1 cellular context compared by ENCODE assay signal in the genomic region with DNA sequence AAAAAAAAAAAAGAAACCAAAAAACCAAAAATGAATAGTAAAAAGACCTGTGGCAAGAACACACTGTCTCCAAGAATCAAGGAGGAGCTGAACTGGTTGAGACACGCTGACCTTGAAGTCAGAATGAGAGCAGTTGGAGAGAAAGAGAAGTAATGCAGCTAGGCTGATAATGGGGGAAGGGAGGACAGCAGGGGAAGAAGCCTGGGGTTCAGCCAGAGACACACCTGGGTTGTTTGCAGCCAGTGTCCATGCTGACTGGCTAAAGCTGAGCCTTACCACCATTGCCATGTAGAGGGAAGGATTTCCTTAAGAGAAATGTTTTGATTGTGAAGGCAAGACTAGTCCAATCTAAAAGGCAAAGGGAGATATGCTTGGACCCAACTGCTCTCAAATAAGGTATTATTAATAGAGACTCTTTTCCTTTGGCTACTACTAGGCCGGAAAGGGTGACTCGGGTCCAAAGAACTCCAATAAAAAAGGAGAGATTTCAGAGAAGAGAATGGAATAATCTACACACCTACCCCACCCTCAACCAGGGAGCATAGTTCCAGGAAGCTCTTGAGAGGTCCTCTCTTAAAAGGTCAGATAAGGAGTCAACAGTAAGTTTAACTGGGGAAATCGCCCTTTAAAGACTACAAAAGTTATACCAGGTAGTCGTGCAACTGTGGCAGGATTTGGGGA.
A peak's percentile ranks its signal among the peaks of the same experiment; 100 is the strongest.
TF ChIP-seq lines count a peak whose summit lies in the region.

No MANE protein-coding gene starts in this region.

TF ChIP-seq in K562, 482 proteins besides CTCF, POLR2A, EP300 and RAD21 (continued from another document):
- TF ChIP-seq REST (CRISPR knock-in tag; IDR thresholded peaks at IDR 0.05; ENCODE audit: low read depth) (no peak), PBX2 (CRISPR knock-in tag; IDR thresholded peaks at IDR 0.05; ENCODE audit: low read depth) (no peak), PBX2 (tag; conservative IDR thresholded peaks at IDR 0.05; ENCODE audit: low read depth) (no peak), SMC3 (conservative IDR thresholded peaks at IDR 0.05; ENCODE audit: insufficient read depth, low read depth, low read length) (no peak), ZNF175 (CRISPR knock-in tag; IDR thresholded peaks at IDR 0.05; ENCODE audit: low read depth) (no peak), ZBTB49 (CRISPR knock-in tag; IDR thresholded peaks at IDR 0.05; ENCODE audit: borderline replicate concordance) (no peak), MBD2 (IDR thresholded peaks at IDR 0.05; ENCODE audit: borderline replicate concordance, low read depth) (no peak), RCOR1 (IDR thresholded peaks at IDR 0.05; ENCODE audit: borderline replicate concordance in 1 of 2, low read depth in 2 of 2, low read length in 2 of 2) (0 out of 4 replicates have a peak, but pooled peaks of 1 of the 2 experiments have one; percentile 31), SMARCA5 (IDR thresholded peaks at IDR 0.05) (no peak), CBX3 (IDR thresholded peaks at IDR 0.05; ENCODE audit: borderline replicate concordance in 1 of 2, low read length in 2 of 2) (no peak), NR2C2 (CRISPR knock-in tag; IDR thresholded peaks at IDR 0.05) (no peak), NR2C2 (tag; IDR thresholded peaks at IDR 0.05) (peak; percentile 34; the same call in 1 of the 2 replicates), RHOXF2B (CRISPR knock-in tag; conservative IDR thresholded peaks at IDR 0.05) (no peak), ARHGAP35 (IDR thresholded peaks at IDR 0.05; ENCODE audit: partially characterized antibody) (no peak), YY1 (IDR thresholded peaks at IDR 0.05; ENCODE audit: borderline replicate concordance in 1 of 3, control insufficient read depth in 1 of 3, extremely low read depth in 1 of 3, insufficient read depth in 3 of 3, insufficient read length in 1 of 3, insufficient replicate concordance in 2 of 3, low read depth in 1 of 3, low read length in 2 of 3) (no peak), KHSRP (IDR thresholded peaks at IDR 0.05) (no peak)
- TF ChIP-seq, protein P1, sequence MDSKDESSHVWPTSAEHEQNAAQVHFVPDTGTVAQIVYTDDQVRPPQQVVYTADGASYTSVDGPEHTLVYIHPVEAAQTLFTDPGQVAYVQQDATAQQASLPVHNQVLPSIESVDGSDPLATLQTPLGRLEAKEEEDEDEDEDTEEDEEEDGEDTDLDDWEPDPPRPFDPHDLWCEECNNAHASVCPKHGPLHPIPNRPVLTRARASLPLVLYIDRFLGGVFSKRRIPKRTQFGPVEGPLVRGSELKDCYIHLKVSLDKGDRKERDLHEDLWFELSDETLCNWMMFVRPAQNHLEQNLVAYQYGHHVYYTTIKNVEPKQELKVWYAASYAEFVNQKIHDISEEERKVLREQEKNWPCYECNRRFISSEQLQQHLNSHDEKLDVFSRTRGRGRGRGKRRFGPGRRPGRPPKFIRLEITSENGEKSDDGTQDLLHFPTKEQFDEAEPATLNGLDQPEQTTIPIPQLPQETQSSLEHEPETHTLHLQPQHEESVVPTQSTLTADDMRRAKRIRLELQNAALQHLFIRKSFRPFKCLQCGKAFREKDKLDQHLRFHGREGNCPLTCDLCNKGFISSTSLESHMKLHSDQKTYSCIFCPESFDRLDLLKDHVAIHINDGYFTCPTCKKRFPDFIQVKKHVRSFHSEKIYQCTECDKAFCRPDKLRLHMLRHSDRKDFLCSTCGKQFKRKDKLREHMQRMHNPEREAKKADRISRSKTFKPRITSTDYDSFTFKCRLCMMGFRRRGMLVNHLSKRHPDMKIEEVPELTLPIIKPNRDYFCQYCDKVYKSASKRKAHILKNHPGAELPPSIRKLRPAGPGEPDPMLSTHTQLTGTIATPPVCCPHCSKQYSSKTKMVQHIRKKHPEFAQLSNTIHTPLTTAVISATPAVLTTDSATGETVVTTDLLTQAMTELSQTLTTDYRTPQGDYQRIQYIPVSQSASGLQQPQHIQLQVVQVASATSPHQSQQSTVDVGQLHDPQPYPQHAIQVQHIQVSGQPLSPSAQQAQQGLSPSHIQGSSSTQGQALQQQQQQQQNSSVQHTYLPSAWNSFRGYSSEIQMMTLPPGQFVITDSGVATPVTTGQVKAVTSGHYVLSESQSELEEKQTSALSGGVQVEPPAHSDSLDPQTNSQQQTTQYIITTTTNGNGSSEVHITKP (IDR thresholded peaks at IDR 0.05; ENCODE audit: partially characterized antibody) = peak; percentile 90
- TF ChIP-seq, protein P2, sequence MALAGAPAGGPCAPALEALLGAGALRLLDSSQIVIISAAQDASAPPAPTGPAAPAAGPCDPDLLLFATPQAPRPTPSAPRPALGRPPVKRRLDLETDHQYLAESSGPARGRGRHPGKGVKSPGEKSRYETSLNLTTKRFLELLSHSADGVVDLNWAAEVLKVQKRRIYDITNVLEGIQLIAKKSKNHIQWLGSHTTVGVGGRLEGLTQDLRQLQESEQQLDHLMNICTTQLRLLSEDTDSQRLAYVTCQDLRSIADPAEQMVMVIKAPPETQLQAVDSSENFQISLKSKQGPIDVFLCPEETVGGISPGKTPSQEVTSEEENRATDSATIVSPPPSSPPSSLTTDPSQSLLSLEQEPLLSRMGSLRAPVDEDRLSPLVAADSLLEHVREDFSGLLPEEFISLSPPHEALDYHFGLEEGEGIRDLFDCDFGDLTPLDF (CRISPR knock-in tag; IDR thresholded peaks at IDR 0.05) = no peak
